17 cellular contexts compared by ENCODE assay signal in the genomic region with DNA sequence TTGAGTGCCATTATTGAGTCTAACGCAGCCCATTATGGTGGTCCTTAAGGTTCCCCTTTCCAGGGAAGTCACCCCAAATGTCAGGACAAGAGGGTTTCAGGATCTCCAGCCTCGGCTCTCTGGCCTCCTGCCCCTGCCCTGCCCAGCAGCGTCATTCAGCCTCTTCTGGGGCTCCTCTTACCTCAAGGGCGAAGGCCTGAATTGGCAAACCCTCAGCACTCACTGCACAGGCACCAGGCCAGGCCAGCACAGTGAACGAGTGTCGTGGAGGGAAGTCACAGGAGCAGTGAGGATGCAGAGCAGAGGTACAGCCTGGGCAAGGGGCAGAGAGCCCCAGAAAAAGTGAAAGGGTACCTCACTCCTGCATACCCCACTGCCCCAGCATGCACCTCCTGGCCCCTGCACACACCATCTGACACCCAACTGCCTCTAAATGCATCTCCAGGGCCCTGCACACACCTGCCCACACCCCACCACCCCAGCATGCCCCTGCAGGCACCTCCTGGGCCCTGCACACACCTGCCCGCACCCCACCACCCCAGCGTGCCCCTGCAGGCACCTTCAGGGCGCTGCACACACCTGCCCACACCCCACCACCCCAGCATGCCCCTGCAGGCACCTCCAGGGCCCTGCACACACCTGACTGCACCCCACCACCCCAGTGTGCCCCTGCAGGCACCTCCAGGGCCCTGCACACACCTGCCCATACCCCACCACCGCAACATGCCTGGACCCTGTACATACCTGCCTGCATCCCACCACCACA.
"Had no signal": no experiment of that assay in that cellular context is flagged by ENCODE, and none has a peak within 500 bp of the region (broad histone marks: within the 10 kb centered on the region; RNA-seq: fewer than 3 reads in every experiment).

No MANE protein-coding gene starts in this region.

- H3K36me3 Mint-ChIP-seq: activated CD8-positive, alpha-beta memory T cell treated with anti-CD3 and anti-CD28 coated beads, Interleukin-2, amount 10 ng/mL, durations not matched to agents 7 days and 5 days had no signal

- H3K27me3 ChIP-seq: dorsolateral prefrontal cortex, stomach, testis had no signal

- H3K9ac ChIP-seq: parathyroid adenoma, SK-N-SH had no signal

- H3K9me3 ChIP-seq: SK-N-SH, stomach, testis had no signal

- DNase-seq: activated CD4-positive, alpha-beta T cell treated with anti-CD3 and anti-CD28 coated beads, Interleukin-2, amount 50 U/mL, for 4 hours; activated CD4-positive, CD25-positive, alpha-beta regulatory T cell treated with anti-CD3 and anti-CD28 coated beads, Interleukin-2, amount 50 U/mL, for 72 hours; activated CD8-positive, alpha-beta memory T cell treated with anti-CD3 and anti-CD28 coated beads, Interleukin-2, amount 10 ng/mL, durations not matched to agents 7 days and 5 days; activated naive CD4-positive, alpha-beta T cell treated with anti-CD3 and anti-CD28 coated beads, Interleukin-2, amount 10 ng/mL, durations not matched to agents 7 days and 5 days; activated T-cell treated with anti-CD3 and anti-CD28 coated beads, Interleukin-2, amount 50 U/mL, for 1 hour; dorsolateral prefrontal cortex; erythroblast; mammary epithelial cell; naive B cell; retina; SK-N-SH; stimulated activated CD4-positive, alpha-beta T cell treated with anti-CD3 and anti-CD28 coated beads, Interleukin-2, amount 100 ng/mL, for 48 hours; stomach; T-cell; T-helper 9 cell; testis had no signal

- H3K27ac Mint-ChIP-seq: activated CD8-positive, alpha-beta memory T cell treated with anti-CD3 and anti-CD28 coated beads, Interleukin-2, amount 10 ng/mL, durations not matched to agents 7 days and 5 days; activated naive CD4-positive, alpha-beta T cell treated with anti-CD3 and anti-CD28 coated beads, Interleukin-2, amount 10 ng/mL, durations not matched to agents 7 days and 5 days; T-cell had no signal

- ATAC-seq: activated CD8-positive, alpha-beta memory T cell treated with anti-CD3 and anti-CD28 coated beads, Interleukin-2, amount 10 ng/mL, durations not matched to agents 7 days and 5 days; T-cell had no signal

- H3K27me3 Mint-ChIP-seq: activated CD8-positive, alpha-beta memory T cell treated with anti-CD3 and anti-CD28 coated beads, Interleukin-2, amount 10 ng/mL, durations not matched to agents 7 days and 5 days; activated naive CD4-positive, alpha-beta T cell treated with anti-CD3 and anti-CD28 coated beads, Interleukin-2, amount 10 ng/mL, durations not matched to agents 7 days and 5 days; naive B cell; T-cell had no signal

- H3K4me1 ChIP-seq: parathyroid adenoma had no signal

- H3K4me1 Mint-ChIP-seq: activated naive CD4-positive, alpha-beta T cell treated with anti-CD3 and anti-CD28 coated beads, Interleukin-2, amount 10 ng/mL, durations not matched to agents 7 days and 5 days had no signal

- H3K4me3 Mint-ChIP-seq: activated CD8-positive, alpha-beta memory T cell treated with anti-CD3 and anti-CD28 coated beads, Interleukin-2, amount 10 ng/mL, durations not matched to agents 7 days and 5 days; activated naive CD4-positive, alpha-beta T cell treated with anti-CD3 and anti-CD28 coated beads, Interleukin-2, amount 10 ng/mL, durations not matched to agents 7 days and 5 days; T-cell had no signal

- H3K9me3 Mint-ChIP-seq: activated naive CD4-positive, alpha-beta T cell treated with anti-CD3 and anti-CD28 coated beads, Interleukin-2, amount 10 ng/mL, durations not matched to agents 7 days and 5 days; naive B cell; T-cell had no signal

- H3K4me2 ChIP-seq: SK-N-SH had no signal

- H3K4me3 ChIP-seq: dorsolateral prefrontal cortex, stomach, testis had no signal

- H2AFZ ChIP-seq: parathyroid adenoma had no signal

- H3K27ac ChIP-seq: parathyroid adenoma, stomach, testis had no signal
